ENCODE assay signal across 8 cellular contexts in the genomic region with DNA sequence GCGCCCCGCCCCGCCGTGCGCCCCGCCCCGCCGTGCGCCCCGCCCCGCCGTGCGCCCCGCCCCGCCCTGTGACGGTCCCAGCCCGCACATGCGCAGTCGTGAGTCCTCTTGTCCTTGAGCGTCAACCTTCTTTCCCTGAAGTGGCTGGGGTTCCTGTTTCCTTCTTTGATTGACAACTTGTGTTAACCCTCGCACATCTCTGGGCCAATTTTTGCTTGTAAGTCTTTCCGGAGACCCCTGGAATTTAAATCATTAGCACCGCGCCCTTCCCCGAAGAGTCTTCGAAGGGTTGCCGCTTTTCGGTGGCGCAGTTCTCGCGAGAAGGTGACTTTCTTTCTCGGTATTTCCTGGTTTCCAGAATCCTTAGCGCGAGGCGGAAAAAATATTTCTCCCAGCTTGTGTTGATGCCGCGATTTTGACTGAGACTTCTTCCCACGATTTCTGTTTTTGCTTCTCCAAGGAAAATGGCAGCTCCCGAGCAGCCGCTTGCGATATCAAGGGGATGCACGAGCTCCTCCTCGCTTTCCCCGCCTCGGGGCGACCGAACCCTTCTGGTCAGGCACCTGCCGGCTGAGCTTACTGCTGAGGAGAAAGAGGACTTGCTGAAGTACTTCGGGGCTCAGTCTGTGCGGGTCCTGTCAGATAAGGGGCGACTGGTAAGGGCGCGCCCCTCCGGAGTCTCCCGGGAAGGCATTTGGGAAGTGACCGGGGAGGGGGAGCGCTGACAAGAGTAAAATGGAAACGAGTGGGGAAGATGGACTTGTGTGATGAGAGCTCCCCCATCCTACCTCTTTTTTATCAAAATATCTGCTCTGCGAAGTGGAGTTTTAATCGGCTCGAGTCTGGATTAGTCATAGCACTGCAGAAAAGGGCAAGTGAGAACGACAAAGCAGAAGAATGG. TPM values are rescaled to one million over a fixed set of nuclear protein-coding genes. Genes with fewer than 3 reads are reported as not detected.
A peak's percentile ranks its signal among the peaks of the same experiment; 100 is the strongest.
DNase-seq lines count a peak whose midpoint lies in the region; ATAC-seq and TF ChIP-seq lines count a peak whose summit lies in the region.

A gene with protein sequence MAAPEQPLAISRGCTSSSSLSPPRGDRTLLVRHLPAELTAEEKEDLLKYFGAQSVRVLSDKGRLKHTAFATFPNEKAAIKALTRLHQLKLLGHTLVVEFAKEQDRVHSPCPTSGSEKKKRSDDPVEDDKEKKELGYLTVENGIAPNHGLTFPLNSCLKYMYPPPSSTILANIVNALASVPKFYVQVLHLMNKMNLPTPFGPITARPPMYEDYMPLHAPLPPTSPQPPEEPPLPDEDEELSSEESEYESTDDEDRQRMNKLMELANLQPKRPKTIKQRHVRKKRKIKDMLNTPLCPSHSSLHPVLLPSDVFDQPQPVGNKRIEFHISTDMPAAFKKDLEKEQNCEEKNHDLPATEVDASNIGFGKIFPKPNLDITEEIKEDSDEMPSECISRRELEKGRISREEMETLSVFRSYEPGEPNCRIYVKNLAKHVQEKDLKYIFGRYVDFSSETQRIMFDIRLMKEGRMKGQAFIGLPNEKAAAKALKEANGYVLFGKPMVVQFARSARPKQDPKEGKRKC (plus strand): TSS at position 93 of the 901 bp plus-strand sequence. CDS start 372 bp downstream, at position 465.

- H3K79me2 ChIP-seq in DOHH2 (ENCODE audit: control insufficient read depth, low read length) (peaks cover 49% of the 10 kb centered on the region), GM23338 (replicated peaks; ENCODE audit: insufficient read depth) (peaks cover 43% of the 10 kb centered on the region)

- H3K9me2 ChIP-seq in DOHH2 (replicated peaks; ENCODE audit: control insufficient read depth, low read length) (no peaks in the 10 kb centered on the region), GM23338 (ENCODE audit: insufficient read depth) (no peaks in the 10 kb centered on the region)

- H3K4me1 ChIP-seq in DOHH2 (ENCODE audit: control insufficient read depth, low read length) (peaks cover 23% of the 10 kb centered on the region), GM23338 (ENCODE audit: insufficient read depth) (peaks cover 4% of the 10 kb centered on the region; the same call in 1 of the 2 replicates)

- H3K27ac Mint-ChIP-seq in GM23338 (peak within 1 kb of the TSS; percentile 99), natural killer cell (peak within 1 kb of the TSS; percentile 94 to 96)
- H3K27ac Mint-ChIP-seq in activated T-helper 17 cell treated with anti-CD3 and anti-CD28 coated beads, Interleukin-2, amount 50 U/mL, for 72 hours, result peak within 1 kb of the TSS; percentile 98

- H2AFZ ChIP-seq in GM23338, result peak within 1 kb of the TSS; percentile 93

- peaks cover 12% of the 10 kb centered on the region for H3K4me1 Mint-ChIP-seq in GM23338
- H3K4me1 Mint-ChIP-seq in activated T-helper 17 cell treated with anti-CD3 and anti-CD28 coated beads, Interleukin-2, amount 50 U/mL, for 72 hours, result peaks cover 38% of the 10 kb centered on the region
- peaks cover 34 to 41% of the 10 kb centered on the region in 2 donors for H3K4me1 Mint-ChIP-seq in natural killer cell

- H3K36me3 Mint-ChIP-seq in GM23338 (ENCODE audit: low read depth) (peaks cover 13% of the 10 kb centered on the region), natural killer cell (no peaks in the 10 kb centered on the region)
- peaks cover 45% of the 10 kb centered on the region for H3K36me3 Mint-ChIP-seq in activated T-helper 17 cell treated with anti-CD3 and anti-CD28 coated beads, Interleukin-2, amount 50 U/mL, for 72 hours (ENCODE audit: low read depth)

- no peaks in the 10 kb centered on the region for H3F3A ChIP-seq in DOHH2 (ENCODE audit: control insufficient read depth, insufficient read depth)
- H3F3A ChIP-seq in GM23338 (replicated peaks; ENCODE audit: low read depth), result no peaks in the 10 kb centered on the region

- H3K9me3 Mint-ChIP-seq in GM23338, result no peaks in the 10 kb centered on the region; the same call in 2 of the 3 replicates
- no peaks in the 10 kb centered on the region for H3K9me3 Mint-ChIP-seq in activated T-helper 17 cell treated with anti-CD3 and anti-CD28 coated beads, Interleukin-2, amount 50 U/mL, for 72 hours
- H3K9me3 Mint-ChIP-seq in natural killer cell, result no peaks in the 10 kb centered on the region

- DNase-seq in GM23338 (ENCODE audit: low spot score), result peak; percentile 87
- peak; percentile 89 for DNase-seq in LHCN-M2 (ENCODE audit: low read depth)
- peak; percentile 80 for DNase-seq in RPMI8226
- DNase-seq in fibroblast of peridontal ligament (ENCODE audit: extremely low read depth), result peak; percentile 95
- peak; percentile 84 for DNase-seq in natural killer cell
- peak; percentile 79 for DNase-seq in stimulated activated naive CD4-positive, alpha-beta T cell treated with Interleukin-2 at 50 U/mL for 16 hours (lab: John Stamatoyannopoulos, UW)

- H3K27me3 ChIP-seq in DOHH2 (ENCODE audit: control insufficient read depth, low read length) (no peaks in the 10 kb centered on the region), GM23338 (ENCODE audit: insufficient read depth) (no peaks in the 10 kb centered on the region)

- H4K20me1 ChIP-seq in DOHH2 (ENCODE audit: control insufficient read depth, insufficient read depth, low read depth, low read length) (peaks cover 7% of the 10 kb centered on the region; the same call in 1 of the 2 replicates), GM23338 (replicated peaks; ENCODE audit: insufficient read depth) (0 out of 2 replicates have a peak, but pooled peaks cover 8% of the 10 kb centered on the region)

- intact Hi-C loops in natural killer cell (cut with micrococcal nuclease), result no loop called here

- H3K4me3 Mint-ChIP-seq in GM23338 (peak within 1 kb of the TSS; percentile 99), natural killer cell (peak within 1 kb of the TSS; percentile 98)
- H3K4me3 Mint-ChIP-seq in activated T-helper 17 cell treated with anti-CD3 and anti-CD28 coated beads, Interleukin-2, amount 50 U/mL, for 72 hours, result peak within 1 kb of the TSS; percentile 99

- peaks cover 7% of the 10 kb centered on the region for H3K27me3 Mint-ChIP-seq in GM23338 (ENCODE audit: insufficient read depth, low read depth, poor library complexity)
- no peaks in the 10 kb centered on the region for H3K27me3 Mint-ChIP-seq in activated T-helper 17 cell treated with anti-CD3 and anti-CD28 coated beads, Interleukin-2, amount 50 U/mL, for 72 hours
- peaks cover 0 to 10% of the 10 kb centered on the region in 2 donors for H3K27me3 Mint-ChIP-seq in natural killer cell (ENCODE audit: low read depth in 2 of 2)

- TF ChIP-seq CTCF in DOHH2 (IDR thresholded peaks at IDR 0.05; ENCODE audit: low read depth, low read length, poor library complexity, severe bottlenecking), result peak; percentile 17
- no peak for TF ChIP-seq CTCF in GM23338 (conservative IDR thresholded peaks at IDR 0.05; ENCODE audit: low read depth in 2 of 2)
- no peak for TF ChIP-seq CTCF in natural killer cell (IDR thresholded peaks at IDR 0.05)

- H3K27ac ChIP-seq in DOHH2 (ENCODE audit: low read depth, low read length) (peak within 1 kb of the TSS; percentile 72), GM23338 (ENCODE audit: low read depth) (peak within 1 kb of the TSS; percentile 97)

- H3K9me3 ChIP-seq in DOHH2 (ENCODE audit: control insufficient read depth, insufficient read depth, low read length), result no peaks in the 10 kb centered on the region

- H3K36me3 ChIP-seq in DOHH2 (ENCODE audit: control insufficient read depth, low read length), result peaks cover 41% of the 10 kb centered on the region
- H3K36me3 ChIP-seq in GM23338 (ENCODE audit: insufficient read depth), result no peaks in the 10 kb centered on the region

- ATAC-seq in GM23338 (peak; percentile 89), natural killer cell (peak; percentile 83 to 92 (median 83))
- ATAC-seq in activated T-helper 17 cell treated with anti-CD3 and anti-CD28 coated beads, Interleukin-2, amount 50 U/mL, for 72 hours (replicated peaks), result peak; percentile 61

- H3K4me3 ChIP-seq in DOHH2 (ENCODE audit: low read length), result peak within 1 kb of the TSS; percentile 90
- peak within 1 kb of the TSS; percentile 73 for H3K4me3 ChIP-seq in GM23338

- peak within 1 kb of the TSS; percentile 74 for H3K4me2 ChIP-seq in DOHH2 (ENCODE audit: low read length)
- peak within 1 kb of the TSS; percentile 81 for H3K4me2 ChIP-seq in GM23338

TF ChIP-seq in GM23338, 12 proteins besides CTCF, POLR2A, EP300 and RAD21:
- TF ChIP-seq EZH2 (IDR thresholded peaks at IDR 0.05; ENCODE audit: low read depth, unreplicated experiment) (no peak), POLR2AphosphoS5 (IDR thresholded peaks at IDR 0.05; ENCODE audit: low read depth) (peak; percentile 40; the same call in 1 of the 2 replicates)
TF ChIP-seq in GM23338: peak in this region for 1.

RNA-seq across cellular contexts. Expression of the gene that starts here (rescaled TPM):
- 10.8 and 13.4 TPM in 2 replicates for total RNA-seq in GM23338 (2014; rRNA removed; shearing (Covaris generic))
- polyA plus RNA-seq in GM23338 (2016; fragmentation: Nextera tagmentation; extraction: Ambion mirVana), result 36.5 and 38.2 TPM in 2 replicates
- total RNA-seq in LHCN-M2 (2014; rRNA removed), result 6.2 and 6.5 TPM in 2 replicates
- polyA plus RNA-seq in LHCN-M2 (2012), result 3.0 TPM
- total RNA-seq in activated T-helper 17 cell treated with anti-CD3 and anti-CD28 coated beads, Interleukin-2, amount 50 U/mL, for 72 hours, result 10 to 100 TPM; 14.2 to 27.2 TPM
- total RNA-seq in natural killer cell, result 10 to 100 TPM; 42.9 to 56.7 (median 44.8) TPM

Comparison
In these comparisons a context has a peak if more than half of its experiments do, and no peak if none do; other contexts are left out.
1. Peak in every context shown above with its lines: DNase-seq, ATAC-seq, H3K4me3 ChIP-seq and H3K27ac ChIP-seq.